ENCODE assay signal across 8 cellular contexts in the genomic region with DNA sequence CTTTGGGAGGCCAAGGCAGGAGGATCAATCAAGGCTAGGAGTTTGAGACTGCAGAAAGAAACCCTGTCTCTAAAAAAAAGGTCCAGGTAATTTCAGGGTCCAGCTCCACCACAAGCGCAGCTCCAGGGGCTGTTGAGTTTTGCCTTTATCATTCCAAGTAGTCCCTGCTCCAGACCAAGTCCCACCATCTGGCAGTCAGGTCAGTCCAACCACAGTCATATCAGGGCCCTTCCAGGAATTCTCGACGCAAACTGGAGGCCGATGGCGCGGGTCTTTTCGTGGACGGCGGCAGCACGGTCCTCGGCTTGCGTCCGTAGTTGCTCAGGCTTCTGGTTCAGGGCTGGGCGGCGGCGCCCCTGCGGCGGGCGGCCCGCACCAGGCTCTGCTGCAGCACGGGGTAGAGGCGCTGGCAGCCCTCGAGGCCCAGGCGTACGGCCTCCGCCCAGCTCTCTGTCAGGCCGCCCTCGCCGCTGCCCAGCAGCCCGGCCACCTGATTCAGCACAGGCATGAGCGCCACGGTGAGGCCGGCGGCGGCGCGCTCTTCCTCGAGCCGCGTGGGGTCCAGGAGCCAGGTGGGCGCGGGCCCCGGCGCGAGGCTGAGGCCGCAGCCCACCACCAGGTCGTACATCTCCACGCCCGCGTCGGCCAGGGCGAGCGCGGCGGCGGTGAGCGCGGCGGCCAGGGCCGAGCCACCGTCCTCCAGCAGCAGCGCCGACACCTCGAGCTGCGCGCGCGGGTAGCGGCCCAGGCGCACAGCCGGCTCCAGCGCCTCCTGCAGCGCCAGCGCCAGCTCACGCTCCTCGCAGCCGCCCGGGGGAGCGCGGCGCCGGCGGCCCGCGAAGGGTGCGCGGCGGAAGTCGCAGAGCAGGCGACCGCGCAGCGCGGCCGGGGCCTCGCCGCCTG. TPM values are rescaled to one million over a fixed set of nuclear protein-coding genes. Genes with fewer than 3 reads are reported as not detected.
DNase-seq lines count a peak whose midpoint lies in the region; ATAC-seq, FAIRE-seq and TF ChIP-seq lines count a peak whose summit lies in the region.

No MANE protein-coding gene starts in this region.

- H3K27me3 ChIP-seq in CD4-positive, CD25-positive, alpha-beta regulatory T cell (ENCODE audit: control insufficient read depth, insufficient read depth, low read length), result no peaks in the 10 kb centered on the region
- H3K27me3 ChIP-seq in bronchial epithelial cell (ENCODE audit: control insufficient read depth, insufficient read depth, low read length), result no peaks in the 10 kb centered on the region

- peaks cover 16% of the 10 kb centered on the region for H3K4me1 ChIP-seq in CD4-positive, CD25-positive, alpha-beta regulatory T cell (ENCODE audit: control insufficient read depth, insufficient read depth, low read length, poor library complexity, severe bottlenecking)
- H3K4me1 ChIP-seq in kidney (ENCODE audit: control insufficient read depth in 1 of 2, insufficient read depth in 1 of 2, low read depth in 1 of 2, low read length in 2 of 2), result peaks cover 0 to 4% of the 10 kb centered on the region in 2 donors

- no peaks in the 10 kb centered on the region for H3K9me3 Mint-ChIP-seq in CD4-positive, CD25-positive, alpha-beta regulatory T cell

- peak overlapping the region; percentile 83 to 87 (median 84) for H3K4me3 Mint-ChIP-seq in CD4-positive, CD25-positive, alpha-beta regulatory T cell

- peak in 1 of 3 donors; percentile 61 for DNase-seq in CD4-positive, CD25-positive, alpha-beta regulatory T cell
- DNase-seq in SKM-1 (lab: John Stamatoyannopoulos, UW; ENCODE audit: unreplicated experiment), result peak; percentile 15
- peak; percentile 31 for DNase-seq in bronchial epithelial cell (ENCODE audit: low read depth)
- peak; percentile 79 for DNase-seq in kidney
- peak; percentile 13 for DNase-seq in stimulated activated CD4-positive, alpha-beta T cell treated with anti-CD3 and anti-CD28 coated beads, Interleukin-2, amount 100 ng/mL, for 4 hours (ENCODE audit: low read depth)
- no peak for DNase-seq in NCI-H2029 treated with DMSO at 0.1 percent for 48 hours (lab: John Stamatoyannopoulos, UW)

- peaks cover 16% of the 10 kb centered on the region for H3K36me3 ChIP-seq in CD4-positive, CD25-positive, alpha-beta regulatory T cell (ENCODE audit: control insufficient read depth, insufficient read depth, low read length)
- H3K36me3 ChIP-seq in bronchial epithelial cell (ENCODE audit: control insufficient read depth, insufficient read depth, low read length), result peaks cover 30% of the 10 kb centered on the region
- peaks cover 23 to 36% of the 10 kb centered on the region in 2 donors for H3K36me3 ChIP-seq in kidney (ENCODE audit: control insufficient read depth in 1 of 2, insufficient read depth in 2 of 2, low read length in 2 of 2)

- peak; percentile 46 to 51 for ATAC-seq in CD4-positive, CD25-positive, alpha-beta regulatory T cell (ENCODE audit: low read depth in 2 of 2)
- ATAC-seq in GM19328 (IDR thresholded peaks at IDR 0.05; ENCODE audit: unreplicated experiment) (peak; percentile 46), HG03354 (IDR thresholded peaks at IDR 0.05; ENCODE audit: poor library complexity, severe bottlenecking, unreplicated experiment) (peak; percentile 51)

- TF ChIP-seq CTCF in bronchial epithelial cell (IDR thresholded peaks at IDR 0.05; ENCODE audit: insufficient read depth, low read length, severe bottlenecking) (no peak), kidney (IDR thresholded peaks at IDR 0.05; ENCODE audit: borderline replicate concordance, extremely low read depth, insufficient read depth) (peak; percentile 8)

- H3K4me1 Mint-ChIP-seq in CD4-positive, CD25-positive, alpha-beta regulatory T cell, result peaks cover 0 to 39% (median 19%) of the 10 kb centered on the region in 4 donors

- FAIRE-seq in bronchial epithelial cell (lab: Jason Lieb, UNC) (no peak), kidney (lab: Jason Lieb, UNC) (no peak)

- peak overlapping the region; percentile 55 to 67 for H3K9ac ChIP-seq in kidney (ENCODE audit: low read length in 2 of 2)

- H3K27ac Mint-ChIP-seq in CD4-positive, CD25-positive, alpha-beta regulatory T cell, result peak overlapping the region; percentile 55 to 90 (median 86)

- H3K36me3 Mint-ChIP-seq in CD4-positive, CD25-positive, alpha-beta regulatory T cell, result peaks cover 9% of the 10 kb centered on the region

- H3K9me3 ChIP-seq in CD4-positive, CD25-positive, alpha-beta regulatory T cell (ENCODE audit: control insufficient read depth in 2 of 2, low read length in 2 of 2), result no peaks in the 10 kb centered on the region
- H3K9me3 ChIP-seq in kidney (ENCODE audit: control insufficient read depth in 1 of 2, low read length in 2 of 2), result no peaks in the 10 kb centered on the region

- H3K4me3 ChIP-seq in CD4-positive, CD25-positive, alpha-beta regulatory T cell (ENCODE audit: low read depth, low read length), result peak overlapping the region; percentile 62
- H3K4me3 ChIP-seq in bronchial epithelial cell (ENCODE audit: low read depth, low read length) (peak overlapping the region; percentile 61), kidney (ENCODE audit: low read length in 2 of 2) (peak overlapping the region; percentile 58 to 68)

- intact Hi-C loops in kidney (cut with DNase I), result no loop called here

- H3K27me3 Mint-ChIP-seq in CD4-positive, CD25-positive, alpha-beta regulatory T cell, result no peaks in the 10 kb centered on the region

- H3K27ac ChIP-seq in CD4-positive, CD25-positive, alpha-beta regulatory T cell (ENCODE audit: insufficient read depth, low read length, poor library complexity, severe bottlenecking), result peak overlapping the region; percentile 78
- peak overlapping the region; percentile 51 to 65 for H3K27ac ChIP-seq in kidney (ENCODE audit: low read depth in 2 of 2, low read length in 2 of 2)

RNA-seq across cellular contexts. Expression of a gene that starts 0.7 kb away (rescaled TPM):
- 29.6 TPM for total RNA-seq in CD4-positive, CD25-positive, alpha-beta regulatory T cell
- polyA plus RNA-seq in CD4-positive, CD25-positive, alpha-beta regulatory T cell, result 10 to 100 TPM in 2 of 4 donors, 1 to 10 TPM in 2; 5.2 to 12.4 (median 9.6) TPM
- total RNA-seq in bronchial epithelial cell (31.3 and 54.0 TPM in 2 replicates), kidney (22.6 TPM)
- polyA plus RNA-seq in kidney (ENCODE audit: insufficient read depth, low read depth, low replicate concordance), result 13.1 TPM

RNA-seq across cellular contexts. Expression of a gene that starts 38.3 kb away (rescaled TPM):
- 25.2 TPM for total RNA-seq in CD4-positive, CD25-positive, alpha-beta regulatory T cell
- polyA plus RNA-seq in CD4-positive, CD25-positive, alpha-beta regulatory T cell, result 10 to 100 TPM; 29.5 to 34.5 (median 30.5) TPM
- total RNA-seq in bronchial epithelial cell (338 and 446 TPM in 2 replicates), kidney (111 TPM)
- 58.2 TPM for polyA plus RNA-seq in kidney (ENCODE audit: insufficient read depth, low read depth, low replicate concordance)

RNA-seq across cellular contexts. Expression of a gene that starts 48.0 kb away (rescaled TPM):
- total RNA-seq in CD4-positive, CD25-positive, alpha-beta regulatory T cell, result 47.0 TPM
- polyA plus RNA-seq in CD4-positive, CD25-positive, alpha-beta regulatory T cell, result 10 to 100 TPM; 51.6 to 62.5 (median 56.8) TPM
- total RNA-seq in bronchial epithelial cell (31.6 and 41.3 TPM in 2 replicates), kidney (33.4 TPM)
- polyA plus RNA-seq in kidney (ENCODE audit: insufficient read depth, low read depth, low replicate concordance), result 25.6 TPM
